ENCODE assay signal across 22 cellular contexts in the genomic region with DNA sequence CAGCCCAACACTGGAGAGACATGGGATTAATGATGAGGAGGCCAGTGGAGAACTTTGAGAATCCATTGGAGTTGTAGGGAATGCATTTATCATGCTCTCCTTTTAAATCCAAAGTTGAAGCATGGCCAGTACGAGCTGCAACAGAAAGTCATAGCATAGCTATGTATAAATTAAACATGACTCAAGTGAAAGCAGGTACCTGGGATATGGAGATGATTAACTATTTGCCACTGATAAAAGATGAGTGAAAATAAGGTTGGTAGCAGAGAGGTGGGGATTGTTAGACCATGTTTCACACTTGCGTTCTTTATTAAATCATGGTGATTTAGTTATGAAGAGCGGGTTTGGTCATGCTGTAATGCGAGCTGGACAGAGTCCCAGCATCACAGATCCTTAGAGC.
DNase-seq lines count a peak whose midpoint lies in the region; ATAC-seq and TF ChIP-seq lines count a peak whose summit lies in the region.
"Had no signal": no experiment of that assay in that cellular context is flagged by ENCODE, and none has a peak within 500 bp of the region (broad histone marks: within the 10 kb centered on the region; RNA-seq: fewer than 3 reads in every experiment).

No MANE protein-coding gene starts in this region.

- TF ChIP-seq CTCF in osteoblast (IDR thresholded peaks at IDR 0.05; ENCODE audit: extremely low read depth, low read depth, low read length), result no peak
- TF ChIP-seq CTCF in esophagus squamous epithelium (IDR thresholded peaks at IDR 0.05), result no peak
- TF ChIP-seq CTCF in GM23338 (conservative IDR thresholded peaks at IDR 0.05; ENCODE audit: low read depth in 2 of 2), result no peak

- H3K4me2 ChIP-seq in osteoblast (ENCODE audit: insufficient read depth, low read length), result peak overlapping the region; percentile 29
- H3K4me2 ChIP-seq in GM23338, result no peak overlapping the region

- H3K4me1 ChIP-seq in osteoblast (ENCODE audit: insufficient read depth, low read length) (peaks cover 61% of the 10 kb centered on the region), esophagus squamous epithelium (peaks cover 0 to 67% (median 0%) of the 10 kb centered on the region in 3 donors), GM23338 (ENCODE audit: insufficient read depth) (peaks cover 8% of the 10 kb centered on the region; the same call in 1 of the 2 replicates)
- H3K4me1 ChIP-seq: parathyroid adenoma had no signal

- peak; percentile 65 for DNase-seq in ELR (ENCODE audit: low read depth)
- DNase-seq in amniotic epithelial cell (ENCODE audit: low read depth), result peak; percentile 52
- no peak for DNase-seq in osteoblast (ENCODE audit: insufficient read length, low spot score, missing footprints)
- no peak for DNase-seq in esophagus squamous epithelium (lab: John Stamatoyannopoulos, UW)
- DNase-seq in GM23338 (ENCODE audit: low spot score), result no peak
- DNase-seq in activated CD8-positive, alpha-beta memory T cell treated with anti-CD3 and anti-CD28 coated beads, Interleukin-2, amount 50 U/mL, for 4 hours, result no peak
- DNase-seq: activated CD4-positive, alpha-beta memory T cell treated with anti-CD3 and anti-CD28 coated beads, Interleukin-2, amount 10 ng/mL, durations not matched to agents 7 days and 5 days; activated naive CD4-positive, alpha-beta T cell treated with anti-CD3 and anti-CD28 coated beads for 36 hours; activated T-cell treated with anti-CD3 and anti-CD28 coated beads, Interleukin-2, amount 50 U/mL, for 48 hours; CD4-positive, alpha-beta memory T cell; H9; naive B cell; NCI-H1105; NCI-H2029 treated with DMSO at 0.1 percent for 48 hours; stimulated activated naive CD4-positive, alpha-beta T cell had no signal

- no peaks in the 10 kb centered on the region for H3K36me3 Mint-ChIP-seq in GM23338 (ENCODE audit: low read depth)
- H3K36me3 Mint-ChIP-seq: CD4-positive, alpha-beta memory T cell; memory B cell; naive B cell had no signal

- no peaks in the 10 kb centered on the region for H3F3A ChIP-seq in GM23338 (replicated peaks; ENCODE audit: low read depth)

- H3K36me3 ChIP-seq in osteoblast (ENCODE audit: insufficient read depth, low read length) (no peaks in the 10 kb centered on the region), esophagus squamous epithelium (no peaks in the 10 kb centered on the region), GM23338 (ENCODE audit: insufficient read depth) (no peaks in the 10 kb centered on the region)
- H3K36me3 ChIP-seq: ascending aorta, thoracic aorta had no signal

- no peak overlapping the region for H2AFZ ChIP-seq in osteoblast (ENCODE audit: low read length)
- H2AFZ ChIP-seq in GM23338, result no peak overlapping the region
- H2AFZ ChIP-seq: parathyroid adenoma had no signal

- H3K27ac ChIP-seq in osteoblast (ENCODE audit: low read depth, low read length) (peak overlapping the region; percentile 88), esophagus squamous epithelium (no peak overlapping the region), GM23338 (ENCODE audit: low read depth) (no peak overlapping the region)
- H3K27ac ChIP-seq: coronary artery, parathyroid adenoma had no signal

- H3K4me3 ChIP-seq in osteoblast (ENCODE audit: insufficient read depth, low read length) (peak overlapping the region; percentile 9), esophagus squamous epithelium (no peak overlapping the region), GM23338 (no peak overlapping the region)
- H3K4me3 ChIP-seq: ascending aorta, coronary artery, thoracic aorta had no signal

- no peak overlapping the region for H3K27ac Mint-ChIP-seq in GM23338
- H3K27ac Mint-ChIP-seq: activated CD4-positive, alpha-beta memory T cell treated with anti-CD3 and anti-CD28 coated beads, Interleukin-2, amount 10 ng/mL, durations not matched to agents 7 days and 5 days; activated naive CD4-positive, alpha-beta T cell treated with anti-CD3 and anti-CD28 coated beads for 36 hours; CD4-positive, alpha-beta memory T cell; H9; memory B cell had no signal

- no peaks in the 10 kb centered on the region for H3K9me3 ChIP-seq in osteoblast (ENCODE audit: low read depth, low read length)
- no peaks in the 10 kb centered on the region for H3K9me3 ChIP-seq in esophagus squamous epithelium
- H3K9me3 ChIP-seq: ascending aorta, thoracic aorta had no signal

- no peaks in the 10 kb centered on the region for H3K9me2 ChIP-seq in GM23338 (ENCODE audit: insufficient read depth)

- 37 to 41% methylated on average over 4 of the region's 4 CpGs for WGBS in esophagus squamous epithelium, 2 donors

- no peaks in the 10 kb centered on the region for H4K20me1 ChIP-seq in osteoblast (ENCODE audit: insufficient read depth, low read length)
- H4K20me1 ChIP-seq in GM23338 (replicated peaks; ENCODE audit: insufficient read depth), result no peaks in the 10 kb centered on the region

- TF ChIP-seq POLR2A in esophagus squamous epithelium (IDR thresholded peaks at IDR 0.05), result no peak

- H3K79me2 ChIP-seq in osteoblast (ENCODE audit: insufficient read depth, low read length) (peaks cover 20% of the 10 kb centered on the region), GM23338 (replicated peaks; ENCODE audit: insufficient read depth) (no peaks in the 10 kb centered on the region)
- H3K79me2 ChIP-seq: parathyroid adenoma had no signal

- intact Hi-C loops in esophagus squamous epithelium (cut with DNase I), result no loop called here

- H3K4me3 Mint-ChIP-seq in GM23338, result no peak overlapping the region
- H3K4me3 Mint-ChIP-seq: activated CD4-positive, alpha-beta memory T cell treated with anti-CD3 and anti-CD28 coated beads, Interleukin-2, amount 10 ng/mL, durations not matched to agents 7 days and 5 days; activated naive CD4-positive, alpha-beta T cell treated with anti-CD3 and anti-CD28 coated beads for 36 hours; CD4-positive, alpha-beta memory T cell; H9; memory B cell; naive B cell had no signal

- peaks cover 16% of the 10 kb centered on the region for H3K4me1 Mint-ChIP-seq in GM23338
- H3K4me1 Mint-ChIP-seq: activated CD4-positive, alpha-beta memory T cell treated with anti-CD3 and anti-CD28 coated beads, Interleukin-2, amount 10 ng/mL, durations not matched to agents 7 days and 5 days; CD4-positive, alpha-beta memory T cell; memory B cell; naive B cell had no signal

- H3K27me3 ChIP-seq in osteoblast (ENCODE audit: insufficient read depth, low read length), result no peaks in the 10 kb centered on the region
- H3K27me3 ChIP-seq in esophagus squamous epithelium, result no peaks in the 10 kb centered on the region
- no peaks in the 10 kb centered on the region for H3K27me3 ChIP-seq in GM23338 (ENCODE audit: insufficient read depth)
- H3K27me3 ChIP-seq: ascending aorta had no signal

- ATAC-seq in esophagus mucosa (peak; percentile 29), GM23338 (no peak), HG03045 (IDR thresholded peaks at IDR 0.05; ENCODE audit: unreplicated experiment) (no peak)

- H3K9me3 Mint-ChIP-seq in GM23338, result no peaks in the 10 kb centered on the region; the same call in 2 of the 3 replicates
- H3K9me3 Mint-ChIP-seq: activated CD4-positive, alpha-beta memory T cell treated with anti-CD3 and anti-CD28 coated beads, Interleukin-2, amount 10 ng/mL, durations not matched to agents 7 days and 5 days; activated naive CD4-positive, alpha-beta T cell treated with anti-CD3 and anti-CD28 coated beads for 36 hours; H9; memory B cell had no signal

- H3K27me3 Mint-ChIP-seq in GM23338 (ENCODE audit: insufficient read depth, low read depth, poor library complexity), result peaks cover 1% of the 10 kb centered on the region

TF ChIP-seq in GM23338, 12 proteins besides CTCF, POLR2A, EP300 and RAD21:
- TF ChIP-seq STAT1 (IDR thresholded peaks at IDR 0.05; ENCODE audit: unreplicated experiment), result no peak
- TF ChIP-seq EZH2 (IDR thresholded peaks at IDR 0.05; ENCODE audit: low read depth, unreplicated experiment), result no peak
- TF ChIP-seq, protein P1, sequence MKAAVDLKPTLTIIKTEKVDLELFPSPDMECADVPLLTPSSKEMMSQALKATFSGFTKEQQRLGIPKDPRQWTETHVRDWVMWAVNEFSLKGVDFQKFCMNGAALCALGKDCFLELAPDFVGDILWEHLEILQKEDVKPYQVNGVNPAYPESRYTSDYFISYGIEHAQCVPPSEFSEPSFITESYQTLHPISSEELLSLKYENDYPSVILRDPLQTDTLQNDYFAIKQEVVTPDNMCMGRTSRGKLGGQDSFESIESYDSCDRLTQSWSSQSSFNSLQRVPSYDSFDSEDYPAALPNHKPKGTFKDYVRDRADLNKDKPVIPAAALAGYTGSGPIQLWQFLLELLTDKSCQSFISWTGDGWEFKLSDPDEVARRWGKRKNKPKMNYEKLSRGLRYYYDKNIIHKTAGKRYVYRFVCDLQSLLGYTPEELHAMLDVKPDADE (IDR thresholded peaks at IDR 0.05), result no peak
- TF ChIP-seq NANOG (IDR thresholded peaks at IDR 0.05; ENCODE audit: borderline replicate concordance), result no peak
- TF ChIP-seq CREB1 (CRISPR knock-in tag; IDR thresholded peaks at IDR 0.05; ENCODE audit: low read depth), result no peak
- TF ChIP-seq EZH2phosphoT487 (IDR thresholded peaks at IDR 0.05; ENCODE audit: unreplicated experiment), result no peak
- no peak for TF ChIP-seq POLR2AphosphoS5 (IDR thresholded peaks at IDR 0.05; ENCODE audit: low read depth)
- TF ChIP-seq, protein P2, sequence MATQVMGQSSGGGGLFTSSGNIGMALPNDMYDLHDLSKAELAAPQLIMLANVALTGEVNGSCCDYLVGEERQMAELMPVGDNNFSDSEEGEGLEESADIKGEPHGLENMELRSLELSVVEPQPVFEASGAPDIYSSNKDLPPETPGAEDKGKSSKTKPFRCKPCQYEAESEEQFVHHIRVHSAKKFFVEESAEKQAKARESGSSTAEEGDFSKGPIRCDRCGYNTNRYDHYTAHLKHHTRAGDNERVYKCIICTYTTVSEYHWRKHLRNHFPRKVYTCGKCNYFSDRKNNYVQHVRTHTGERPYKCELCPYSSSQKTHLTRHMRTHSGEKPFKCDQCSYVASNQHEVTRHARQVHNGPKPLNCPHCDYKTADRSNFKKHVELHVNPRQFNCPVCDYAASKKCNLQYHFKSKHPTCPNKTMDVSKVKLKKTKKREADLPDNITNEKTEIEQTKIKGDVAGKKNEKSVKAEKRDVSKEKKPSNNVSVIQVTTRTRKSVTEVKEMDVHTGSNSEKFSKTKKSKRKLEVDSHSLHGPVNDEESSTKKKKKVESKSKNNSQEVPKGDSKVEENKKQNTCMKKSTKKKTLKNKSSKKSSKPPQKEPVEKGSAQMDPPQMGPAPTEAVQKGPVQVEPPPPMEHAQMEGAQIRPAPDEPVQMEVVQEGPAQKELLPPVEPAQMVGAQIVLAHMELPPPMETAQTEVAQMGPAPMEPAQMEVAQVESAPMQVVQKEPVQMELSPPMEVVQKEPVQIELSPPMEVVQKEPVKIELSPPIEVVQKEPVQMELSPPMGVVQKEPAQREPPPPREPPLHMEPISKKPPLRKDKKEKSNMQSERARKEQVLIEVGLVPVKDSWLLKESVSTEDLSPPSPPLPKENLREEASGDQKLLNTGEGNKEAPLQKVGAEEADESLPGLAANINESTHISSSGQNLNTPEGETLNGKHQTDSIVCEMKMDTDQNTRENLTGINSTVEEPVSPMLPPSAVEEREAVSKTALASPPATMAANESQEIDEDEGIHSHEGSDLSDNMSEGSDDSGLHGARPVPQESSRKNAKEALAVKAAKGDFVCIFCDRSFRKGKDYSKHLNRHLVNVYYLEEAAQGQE (IDR thresholded peaks at IDR 0.05; ENCODE audit: unreplicated experiment), result no peak
- TF ChIP-seq ZNF114 (CRISPR knock-in tag; IDR thresholded peaks at IDR 0.05), result no peak

Comparison
In these comparisons a context has a peak if more than half of its experiments do, and no peak if none do; other contexts are left out.
1. DNase-seq: peak in ELR (single experiment) and amniotic epithelial cell (single experiment); none in osteoblast (single experiment), esophagus squamous epithelium (single experiment), GM23338 (single experiment) and activated CD8-positive, alpha-beta memory T cell treated with anti-CD3 and anti-CD28 coated beads, Interleukin-2, amount 50 U/mL, for 4 hours (single experiment).